28 cellular contexts compared by ENCODE assay signal in genomic region chr10:133004991-133005390, GRCh38.
"Had no signal": no experiment of that assay in that cellular context is flagged by ENCODE, and none has a peak within 500 bp of the region (broad histone marks: within the 10 kb centered on the region; RNA-seq: fewer than 3 reads in every experiment).

No MANE protein-coding gene starts in this region.

- H3K27me3 ChIP-seq: hepatocyte, pancreas, right lobe of liver, tibial nerve, uterus had no signal

- H3K27ac ChIP-seq: hepatocyte, left ventricle myocardium inferior, pancreas, prostate gland, right lobe of liver, tibial nerve, uterus had no signal

- DNase-seq: islet precursor cell; kidney glomerular epithelial cell; left colon; left ventricle myocardium inferior; mesendoderm; naive B cell; natural killer cell; nucleus accumbens; posterior cingulate gyrus; retina; right lobe of liver; stimulated activated CD4-positive, alpha-beta T cell treated with anti-CD3 and anti-CD28 coated beads, Interleukin-1b, Interleukin-23, amount 100 ng/mL, for 48 hours; stimulated activated CD4-positive, alpha-beta T cell treated with anti-CD3 and anti-CD28 coated beads, Interleukin-2, amount 100 ng/mL, for 48 hours; stimulated activated CD4-positive, alpha-beta T cell treated with anti-CD3 and anti-CD28 coated beads, Interleukin-4, amount 100 ng/mL, for 4 hours; stimulated activated CD8-positive, alpha-beta memory T cell treated with anti-CD3 and anti-CD28 coated beads, Interleukin-4, amount 100 ng/mL, for 48 hours; stimulated activated naive CD4-positive, alpha-beta T cell treated with Interleukin-2 at 50 U/mL for 16 hours; stimulated activated naive CD8-positive, alpha-beta T cell treated with anti-CD3 and anti-CD28 coated beads, Interleukin-15, amount 100 ng/mL, for 72 hours; substantia nigra; uterus had no signal

- H3K27me3 Mint-ChIP-seq: type B pancreatic cell had no signal

- H3K36me3 ChIP-seq: left ventricle myocardium inferior, pancreas, prostate gland, right lobe of liver, tibial nerve, uterus had no signal

- H2AFZ ChIP-seq: hepatocyte had no signal

- H3K4me3 ChIP-seq: hepatocyte, left ventricle myocardium inferior, lung, pancreas, prostate gland, right lobe of liver, smooth muscle cell, tibial nerve, uterus had no signal

- H3K4me3 Mint-ChIP-seq: mesothelial cell of epicardium; naive B cell; natural killer cell; stimulated activated memory B cell treated with anti-CD40 and anti-IgM and Interleukin-4, amounts not matched to agents 10 μg/mL and 1 μg/mL and 100 μg/mL, for 72 hours; stimulated activated naive CD8-positive, alpha-beta T cell treated with anti-CD3 and anti-CD28 coated beads, Interleukin-15, amount 100 ng/mL, for 72 hours; type B pancreatic cell had no signal

- H3K79me2 ChIP-seq: hepatocyte had no signal

- H3K4me1 Mint-ChIP-seq: naive B cell; natural killer cell; stimulated activated memory B cell treated with anti-CD40 and anti-IgM and Interleukin-4, amounts not matched to agents 10 μg/mL and 1 μg/mL and 100 μg/mL, for 72 hours; stimulated activated naive CD8-positive, alpha-beta T cell treated with anti-CD3 and anti-CD28 coated beads, Interleukin-15, amount 100 ng/mL, for 72 hours had no signal

- H3K9me3 Mint-ChIP-seq: mesothelial cell of epicardium; naive B cell; natural killer cell; stimulated activated memory B cell treated with anti-CD40 and anti-IgM and Interleukin-4, amounts not matched to agents 10 μg/mL and 1 μg/mL and 100 μg/mL, for 72 hours; stimulated activated naive CD8-positive, alpha-beta T cell treated with anti-CD3 and anti-CD28 coated beads, Interleukin-15, amount 100 ng/mL, for 72 hours; type B pancreatic cell had no signal

- ATAC-seq: left colon; natural killer cell; pancreas; right lobe of liver; stimulated activated memory B cell treated with anti-CD40 and anti-IgM and Interleukin-4, amounts not matched to agents 10 μg/mL and 1 μg/mL and 100 μg/mL, for 72 hours; stimulated activated naive CD8-positive, alpha-beta T cell treated with anti-CD3 and anti-CD28 coated beads, Interleukin-15, amount 100 ng/mL, for 72 hours had no signal

- H3K4me2 ChIP-seq: hepatocyte, smooth muscle cell had no signal

- H3K4me1 ChIP-seq: pancreas, prostate gland, right lobe of liver, uterus had no signal

- H3K27ac Mint-ChIP-seq: mesothelial cell of epicardium; naive B cell; natural killer cell; stimulated activated memory B cell treated with anti-CD40 and anti-IgM and Interleukin-4, amounts not matched to agents 10 μg/mL and 1 μg/mL and 100 μg/mL, for 72 hours; stimulated activated naive CD8-positive, alpha-beta T cell treated with anti-CD3 and anti-CD28 coated beads, Interleukin-15, amount 100 ng/mL, for 72 hours; type B pancreatic cell had no signal

- H3K9me3 ChIP-seq: left ventricle myocardium inferior, pancreas, prostate gland, right lobe of liver, tibial nerve, uterus had no signal

- H3K36me3 Mint-ChIP-seq: mesothelial cell of epicardium; naive B cell; natural killer cell; stimulated activated memory B cell treated with anti-CD40 and anti-IgM and Interleukin-4, amounts not matched to agents 10 μg/mL and 1 μg/mL and 100 μg/mL, for 72 hours; type B pancreatic cell had no signal

- FAIRE-seq: pancreas had no signal
